23 cellular contexts compared by ENCODE assay signal in genomic region chr13:79675931-79676658, GRCh38.
DNase-seq lines count a peak whose midpoint lies in the region; ATAC-seq and TF ChIP-seq lines count a peak whose summit lies in the region.
"Had no signal": no experiment of that assay in that cellular context is flagged by ENCODE, and none has a peak within 500 bp of the region (broad histone marks: within the 10 kb centered on the region; RNA-seq: fewer than 3 reads in every experiment).

No MANE protein-coding gene starts in this region.

- DNase-seq in Right ventricle myocardium inferior (ENCODE audit: missing footprints) (no peak), cardiac septum (ENCODE audit: low spot score) (no peak), foreskin keratinocyte (peak; percentile 41 to 64), left colon (no peak), upper lobe of right lung (no peak), NCI-H510A (lab: John Stamatoyannopoulos, UW) (no peak), hepatic stellate cell (ENCODE audit: low spot score) (no peak), mucosa of gallbladder (ENCODE audit: low spot score) (no peak)
- DNase-seq: activated B cell treated with CpG ODN at 0.5 μM for 24 hours; activated CD4-positive, alpha-beta T cell treated with anti-CD3 and anti-CD28 coated beads, Interleukin-2, amount 50 U/mL, for 48 hours; activated naive CD4-positive, alpha-beta T cell treated with anti-CD3 and anti-CD28 coated beads, Interleukin-2, amount 50 U/mL, for 16 hours; amygdala; kidney; NCI-H1694 treated with DMSO at 0.1 percent for 48 hours; NCI-H524 treated with DMSO at 0.1 percent for 48 hours; SIG-M5; stomach; tibial artery had no signal

- H3K27ac ChIP-seq in foreskin keratinocyte (no peak overlapping the region), upper lobe of right lung (no peak overlapping the region)
- H3K27ac ChIP-seq: breast epithelium, HL-60, KMS-11, prostate gland, stomach, tibial artery had no signal

- ATAC-seq in Right ventricle myocardium inferior (peak; percentile 60), foreskin keratinocyte (peak; percentile 13), left colon (peak; percentile 63), upper lobe of right lung (peak; percentile 51)
- ATAC-seq: GM12878 had no signal

- no peaks in the 10 kb centered on the region for H3K9me3 ChIP-seq in upper lobe of right lung
- H3K9me3 ChIP-seq: breast epithelium, prostate gland, stomach, tibial artery had no signal

- no peaks in the 10 kb centered on the region for H3K36me3 ChIP-seq in upper lobe of right lung
- H3K36me3 ChIP-seq: breast epithelium, prostate gland, stomach, tibial artery had no signal

- no peak overlapping the region for H3K4me3 ChIP-seq in upper lobe of right lung
- H3K4me3 ChIP-seq: breast epithelium, GM12878, prostate gland, stomach, tibial artery had no signal

- intact Hi-C loops in Right ventricle myocardium inferior (cut with DNase I) (loop anchor here (2.0 to 10.0 kb wide), 4 partner anchors 45 to 666 kb away; partner anchors contain the start of gene SPRY2), cardiac septum (cut with DNase I) (loop anchor here (5.0 kb wide), 1 partner anchor 666 kb away; the partner anchor contains the start of gene SPRY2), left colon (cut with DNase I, micrococcal nuclease) (loop anchor here in 1 of 2 donors (10.0 kb wide), 1 partner anchor 689 kb away; no protein-coding TSS in a partner anchor), upper lobe of right lung (cut with DNase I) (no loop called here)

- TF ChIP-seq CTCF in foreskin keratinocyte (conservative IDR thresholded peaks at IDR 0.05) (peak; percentile 62), upper lobe of right lung (IDR thresholded peaks at IDR 0.05) (no peak)

- H3K27me3 ChIP-seq in foreskin keratinocyte (no peaks in the 10 kb centered on the region), upper lobe of right lung (no peaks in the 10 kb centered on the region)
- H3K27me3 ChIP-seq: breast epithelium, stomach, tibial artery had no signal

- peaks cover 18% of the 10 kb centered on the region for H3K4me1 ChIP-seq in foreskin keratinocyte
- H3K4me1 ChIP-seq in upper lobe of right lung: no peaks in the 10 kb centered on the region
- H3K4me1 ChIP-seq: breast epithelium, prostate gland, stomach had no signal

Comparison
In these comparisons a context has a peak if more than half of its experiments do, and no peak if none do; other contexts are left out.
1. ATAC-seq: peak in every context shown above with its lines; median percentile 63 in left colon; 60 in Right ventricle myocardium inferior; 51 in upper lobe of right lung; 13 in foreskin keratinocyte.
2. DNase-seq: peak in foreskin keratinocyte (2 of 2); none in Right ventricle myocardium inferior (single experiment), cardiac septum (single experiment), left colon (0 of 2), upper lobe of right lung (single experiment), NCI-H510A (single experiment), hepatic stellate cell (single experiment) and mucosa of gallbladder (single experiment).